21 cellular contexts compared by ENCODE assay signal in the genomic region with DNA sequence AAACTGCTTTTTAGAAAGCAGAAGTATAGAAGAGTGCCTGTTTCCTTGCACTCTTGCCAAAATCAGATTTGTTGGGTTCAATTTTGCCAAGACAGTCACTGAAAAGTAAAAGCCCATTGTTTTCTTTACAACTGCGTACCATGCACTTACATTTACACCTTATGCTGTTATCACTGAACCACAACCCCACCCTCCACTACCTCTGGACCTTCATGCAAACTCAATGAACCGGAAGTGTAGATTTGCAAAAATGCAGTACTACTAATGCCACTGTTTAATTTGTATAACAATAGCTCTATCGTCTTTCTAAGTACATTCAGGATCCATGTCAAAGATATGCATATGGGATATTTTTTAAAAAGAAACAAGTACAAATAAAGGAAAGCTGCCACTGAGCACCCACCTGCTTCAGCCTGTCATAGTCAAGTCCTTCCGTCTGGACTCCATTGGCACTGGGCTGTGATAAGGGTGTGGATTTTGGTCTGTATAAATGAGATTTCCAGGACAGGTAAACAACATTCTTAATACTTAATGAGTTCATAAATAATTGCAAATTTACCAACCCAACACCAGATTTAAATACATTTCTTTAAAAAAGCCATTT.
DNase-seq lines count a peak whose midpoint lies in the region; ATAC-seq and TF ChIP-seq lines count a peak whose summit lies in the region.
"Had no signal": no experiment of that assay in that cellular context is flagged by ENCODE, and none has a peak within 500 bp of the region (broad histone marks: within the 10 kb centered on the region; RNA-seq: fewer than 3 reads in every experiment).

No MANE protein-coding gene starts in this region.

- peaks cover 9% of the 10 kb centered on the region for H3K79me2 ChIP-seq in smooth muscle cell (ENCODE audit: low read depth)

- no peak overlapping the region for H3K9ac ChIP-seq in smooth muscle cell (ENCODE audit: low read depth)
- H3K9ac ChIP-seq: BLaER1 had no signal

- H2AFZ ChIP-seq in smooth muscle cell (ENCODE audit: low read depth) = no peak overlapping the region

- ATAC-seq in WTC11 (no peak), left colon (peak; percentile 99)
- ATAC-seq: GM12878, Right ventricle myocardium inferior had no signal

- peaks cover 15% of the 10 kb centered on the region for H3K4me1 Mint-ChIP-seq in WTC11

- peaks cover 13% of the 10 kb centered on the region for H4K20me1 ChIP-seq in smooth muscle cell (ENCODE audit: low read depth)
- H4K20me1 ChIP-seq: BLaER1 had no signal

- WGBS in smooth muscle cell (ENCODE audit: low lambda C conversion rate) = 98% methylated on average over 4 of the region's 4 CpGs

- H3K36me3 Mint-ChIP-seq in WTC11 = peaks cover 40% of the 10 kb centered on the region
- H3K36me3 Mint-ChIP-seq: CD4-positive, alpha-beta memory T cell had no signal

- H3K9me3 Mint-ChIP-seq in WTC11 = no peaks in the 10 kb centered on the region
- H3K9me3 Mint-ChIP-seq: CD4-positive, alpha-beta memory T cell had no signal

- POLR2A ChIA-PET in WTC11 (lab: Charles Lee) = interaction anchor here (0.6 kb wide), 1 partner anchor 84 kb away, joined by 5 read pairs; no protein-coding TSS in a partner anchor

- no peaks in the 10 kb centered on the region for H3K27me3 Mint-ChIP-seq in WTC11 (ENCODE audit: low read depth)

- H3K9me3 ChIP-seq in HAP-1 (no peaks in the 10 kb centered on the region), smooth muscle cell (replicated peaks; ENCODE audit: low read depth) (no peaks in the 10 kb centered on the region), right atrium auricular region (no peaks in the 10 kb centered on the region)
- H3K9me3 ChIP-seq: BLaER1, MG63 had no signal

- H3K4me1 ChIP-seq in HAP-1 (peaks cover 25% of the 10 kb centered on the region), smooth muscle cell (ENCODE audit: low read depth) (no peaks in the 10 kb centered on the region), right atrium auricular region (no peaks in the 10 kb centered on the region)

- peaks cover 5% of the 10 kb centered on the region for H3F3A ChIP-seq in smooth muscle cell (ENCODE audit: low read depth)

- in situ Hi-C loops in HAP-1 (cut with MboI; ENCODE audit: low sequenced_read_pairs) = no loop called here

- DNase-seq in HAP-1 (ENCODE audit: low spot score in 2 of 2) (peak; percentile 65 to 90), WTC11 (ENCODE audit: low spot score) (no peak), left colon (no peak), smooth muscle cell (lab: John Stamatoyannopoulos, UW; ENCODE audit: unreplicated experiment) (no peak), dorsolateral prefrontal cortex (no peak), NCI-H1417 (lab: John Stamatoyannopoulos, UW) (no peak), amniotic stem cell (lab: John Stamatoyannopoulos, UW) (no peak), right atrium auricular region (ENCODE audit: low spot score) (no peak)
- DNase-seq: CD4-positive, alpha-beta memory T cell; GF-D8; Kasumi-1; MG63; NCI-H1048; NCI-H146; NCI-H2029 treated with DMSO at 0.1 percent for 48 hours; NCI-H748 treated with DMSO at 0.1 percent for 48 hours; NK-92 treated with Interleukin-12 subunit alpha and Interleukin-12 subunit beta, amount 100 ng/mL, for 24 hours had no signal

- no peak overlapping the region for H3K4me2 ChIP-seq in smooth muscle cell
- H3K4me2 ChIP-seq: BLaER1 had no signal

- H3K36me3 ChIP-seq in HAP-1 (replicated peaks) = peaks cover 24% of the 10 kb centered on the region
- H3K36me3 ChIP-seq in smooth muscle cell (ENCODE audit: low read depth) = peaks cover 22% of the 10 kb centered on the region
- peaks cover 16% of the 10 kb centered on the region for H3K36me3 ChIP-seq in right atrium auricular region

- H3K4me3 Mint-ChIP-seq in WTC11 = no peak overlapping the region; the same call in 1 of the 2 replicates
- H3K4me3 Mint-ChIP-seq: CD4-positive, alpha-beta memory T cell had no signal

- intact Hi-C loops in left colon (cut with DNase I, micrococcal nuclease) (no loop called here), dorsolateral prefrontal cortex (cut with DNase I) (no loop called here)

- peak overlapping the region; percentile 68 for H3K27ac Mint-ChIP-seq in WTC11
- H3K27ac Mint-ChIP-seq: CD4-positive, alpha-beta memory T cell had no signal

- H3K27ac ChIP-seq in smooth muscle cell (ENCODE audit: low read depth) (peak overlapping the region; percentile 22), dorsolateral prefrontal cortex (peak overlapping the region in 12 of 59 donors; percentile 9 to 48 (median 24)), right atrium auricular region (no peak overlapping the region)
- H3K27ac ChIP-seq: BLaER1, HL-60 had no signal

- TF ChIP-seq CTCF in WTC11 (IDR thresholded peaks at IDR 0.05) = no peak
- no peak for TF ChIP-seq CTCF in smooth muscle cell (IDR thresholded peaks at IDR 0.05; ENCODE audit: borderline replicate concordance, insufficient read depth, poor library complexity, severe bottlenecking)
- TF ChIP-seq CTCF in dorsolateral prefrontal cortex (IDR thresholded peaks at IDR 0.05 in 54 of 56, conservative IDR thresholded peaks at IDR 0.05 in 2 of 56; ENCODE audit: low read depth in 1 of 56, partially characterized antibody in 56 of 56) = no peak
- TF ChIP-seq CTCF in right atrium auricular region (IDR thresholded peaks at IDR 0.05) = no peak

- H3K27me3 ChIP-seq in HAP-1 (ENCODE audit: low read depth) (no peaks in the 10 kb centered on the region), smooth muscle cell (ENCODE audit: low read depth) (no peaks in the 10 kb centered on the region), dorsolateral prefrontal cortex (no peaks in the 10 kb centered on the region), right atrium auricular region (no peaks in the 10 kb centered on the region)
- H3K27me3 ChIP-seq: BLaER1, MG63 had no signal

- CTCF ChIA-PET in WTC11 (lab: Charles Lee) = no interaction called here

- H3K4me3 ChIP-seq in HAP-1 (no peak overlapping the region), smooth muscle cell (no peak overlapping the region), dorsolateral prefrontal cortex (no peak overlapping the region), right atrium auricular region (no peak overlapping the region)
- H3K4me3 ChIP-seq: BLaER1, GM12878, MG63 had no signal

TF ChIP-seq in WTC11, 78 proteins besides CTCF, POLR2A, EP300 and RAD21 (continues in another document):
- TF ChIP-seq, protein P1, sequence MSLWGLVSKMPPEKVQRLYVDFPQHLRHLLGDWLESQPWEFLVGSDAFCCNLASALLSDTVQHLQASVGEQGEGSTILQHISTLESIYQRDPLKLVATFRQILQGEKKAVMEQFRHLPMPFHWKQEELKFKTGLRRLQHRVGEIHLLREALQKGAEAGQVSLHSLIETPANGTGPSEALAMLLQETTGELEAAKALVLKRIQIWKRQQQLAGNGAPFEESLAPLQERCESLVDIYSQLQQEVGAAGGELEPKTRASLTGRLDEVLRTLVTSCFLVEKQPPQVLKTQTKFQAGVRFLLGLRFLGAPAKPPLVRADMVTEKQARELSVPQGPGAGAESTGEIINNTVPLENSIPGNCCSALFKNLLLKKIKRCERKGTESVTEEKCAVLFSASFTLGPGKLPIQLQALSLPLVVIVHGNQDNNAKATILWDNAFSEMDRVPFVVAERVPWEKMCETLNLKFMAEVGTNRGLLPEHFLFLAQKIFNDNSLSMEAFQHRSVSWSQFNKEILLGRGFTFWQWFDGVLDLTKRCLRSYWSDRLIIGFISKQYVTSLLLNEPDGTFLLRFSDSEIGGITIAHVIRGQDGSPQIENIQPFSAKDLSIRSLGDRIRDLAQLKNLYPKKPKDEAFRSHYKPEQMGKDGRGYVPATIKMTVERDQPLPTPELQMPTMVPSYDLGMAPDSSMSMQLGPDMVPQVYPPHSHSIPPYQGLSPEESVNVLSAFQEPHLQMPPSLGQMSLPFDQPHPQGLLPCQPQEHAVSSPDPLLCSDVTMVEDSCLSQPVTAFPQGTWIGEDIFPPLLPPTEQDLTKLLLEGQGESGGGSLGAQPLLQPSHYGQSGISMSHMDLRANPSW (CRISPR knock-in tag; conservative IDR thresholded peaks at IDR 0.05; ENCODE audit: low read depth) = no peak
- TF ChIP-seq, protein P2, sequence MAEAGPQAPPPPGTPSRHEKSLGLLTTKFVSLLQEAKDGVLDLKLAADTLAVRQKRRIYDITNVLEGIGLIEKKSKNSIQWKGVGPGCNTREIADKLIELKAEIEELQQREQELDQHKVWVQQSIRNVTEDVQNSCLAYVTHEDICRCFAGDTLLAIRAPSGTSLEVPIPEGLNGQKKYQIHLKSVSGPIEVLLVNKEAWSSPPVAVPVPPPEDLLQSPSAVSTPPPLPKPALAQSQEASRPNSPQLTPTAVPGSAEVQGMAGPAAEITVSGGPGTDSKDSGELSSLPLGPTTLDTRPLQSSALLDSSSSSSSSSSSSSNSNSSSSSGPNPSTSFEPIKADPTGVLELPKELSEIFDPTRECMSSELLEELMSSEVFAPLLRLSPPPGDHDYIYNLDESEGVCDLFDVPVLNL (CRISPR knock-in tag; IDR thresholded peaks at IDR 0.05; ENCODE audit: borderline replicate concordance, low read depth) = no peak
- TF ChIP-seq TEAD1 (CRISPR knock-in tag; IDR thresholded peaks at IDR 0.05) (no peak), SP1 (CRISPR knock-in tag; conservative IDR thresholded peaks at IDR 0.05) (no peak), TCF7 (CRISPR knock-in tag; IDR thresholded peaks at IDR 0.05; ENCODE audit: low read depth) (no peak)
- TF ChIP-seq, protein P3, sequence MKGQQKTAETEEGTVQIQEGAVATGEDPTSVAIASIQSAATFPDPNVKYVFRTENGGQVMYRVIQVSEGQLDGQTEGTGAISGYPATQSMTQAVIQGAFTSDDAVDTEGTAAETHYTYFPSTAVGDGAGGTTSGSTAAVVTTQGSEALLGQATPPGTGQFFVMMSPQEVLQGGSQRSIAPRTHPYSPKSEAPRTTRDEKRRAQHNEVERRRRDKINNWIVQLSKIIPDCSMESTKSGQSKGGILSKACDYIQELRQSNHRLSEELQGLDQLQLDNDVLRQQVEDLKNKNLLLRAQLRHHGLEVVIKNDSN (CRISPR knock-in tag; IDR thresholded peaks at IDR 0.05) = no peak
- TF ChIP-seq, protein P4, sequence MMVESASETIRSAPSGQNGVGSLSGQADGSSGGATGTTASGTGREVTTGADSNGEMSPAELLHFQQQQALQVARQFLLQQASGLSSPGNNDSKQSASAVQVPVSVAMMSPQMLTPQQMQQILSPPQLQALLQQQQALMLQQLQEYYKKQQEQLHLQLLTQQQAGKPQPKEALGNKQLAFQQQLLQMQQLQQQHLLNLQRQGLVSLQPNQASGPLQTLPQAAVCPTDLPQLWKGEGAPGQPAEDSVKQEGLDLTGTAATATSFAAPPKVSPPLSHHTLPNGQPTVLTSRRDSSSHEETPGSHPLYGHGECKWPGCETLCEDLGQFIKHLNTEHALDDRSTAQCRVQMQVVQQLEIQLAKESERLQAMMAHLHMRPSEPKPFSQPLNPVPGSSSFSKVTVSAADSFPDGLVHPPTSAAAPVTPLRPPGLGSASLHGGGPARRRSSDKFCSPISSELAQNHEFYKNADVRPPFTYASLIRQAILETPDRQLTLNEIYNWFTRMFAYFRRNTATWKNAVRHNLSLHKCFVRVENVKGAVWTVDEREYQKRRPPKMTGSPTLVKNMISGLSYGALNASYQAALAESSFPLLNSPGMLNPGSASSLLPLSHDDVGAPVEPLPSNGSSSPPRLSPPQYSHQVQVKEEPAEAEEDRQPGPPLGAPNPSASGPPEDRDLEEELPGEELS (CRISPR knock-in tag; IDR thresholded peaks at IDR 0.05) = no peak

Comparison
In these comparisons a context has a peak if more than half of its experiments do, and no peak if none do; other contexts are left out.
1. DNase-seq: peak in HAP-1 (2 of 2); none in WTC11 (single experiment), left colon (0 of 2), smooth muscle cell (single experiment), dorsolateral prefrontal cortex (0 of 10), NCI-H1417 (0 of 3), amniotic stem cell (single experiment) and right atrium auricular region (single experiment).